ENCODE assay signal across 8 cellular contexts in the genomic region with DNA sequence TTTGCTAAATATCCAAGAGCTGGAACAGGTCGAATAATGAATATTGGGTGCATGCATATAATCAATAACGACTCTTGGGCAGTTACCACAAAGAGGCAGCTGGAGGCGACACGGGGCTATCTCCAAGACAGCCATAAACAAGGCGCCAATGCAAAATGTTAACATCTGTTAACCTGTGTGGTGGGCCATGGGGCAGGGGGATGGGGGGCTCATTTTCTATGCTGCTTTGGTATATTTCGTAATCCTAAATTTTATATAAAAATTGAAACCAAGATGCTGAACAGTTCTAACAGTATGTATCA. TPM values are rescaled to one million over a fixed set of nuclear protein-coding genes. Genes with fewer than 3 reads are reported as not detected.
DNase-seq lines count a peak whose midpoint lies in the region; ATAC-seq, FAIRE-seq and TF ChIP-seq lines count a peak whose summit lies in the region.

No MANE protein-coding gene starts in this region.

- H3K27ac Mint-ChIP-seq in activated CD8-positive, alpha-beta memory T cell treated with anti-CD3 and anti-CD28 coated beads, Interleukin-2, amount 10 ng/mL, durations not matched to agents 7 days and 5 days: peak overlapping the region; percentile 90
- H3K27ac Mint-ChIP-seq in activated CD8-positive, alpha-beta T cell treated with anti-CD3 and anti-CD28 coated beads for 36 hours: peak overlapping the region; percentile 98

- peak overlapping the region; percentile 93 for H3K4me3 Mint-ChIP-seq in activated CD8-positive, alpha-beta memory T cell treated with anti-CD3 and anti-CD28 coated beads, Interleukin-2, amount 10 ng/mL, durations not matched to agents 7 days and 5 days
- H3K4me3 Mint-ChIP-seq in activated CD8-positive, alpha-beta T cell treated with anti-CD3 and anti-CD28 coated beads for 36 hours: peak overlapping the region; percentile 86

- dilution Hi-C loops in keratinocyte (cut with MboI; ENCODE audit: extremely low pct_ligation_motif_present, low sequenced_read_pairs): no loop called here

- no peak for TF ChIP-seq CTCF in activated CD8-positive, alpha-beta T cell treated with anti-CD3 and anti-CD28 coated beads for 36 hours (IDR thresholded peaks at IDR 0.05)
- TF ChIP-seq CTCF in keratinocyte (optimal IDR thresholded peaks at IDR 0.05 in 1 of 3, IDR thresholded peaks at IDR 0.05 in 1 of 3, conservative IDR thresholded peaks at IDR 0.05 in 1 of 3; ENCODE audit: extremely low read depth in 1 of 3, insufficient read depth in 2 of 3, low read length in 3 of 3) (no peak), testis (IDR thresholded peaks at IDR 0.05) (no peak)

- no peak for DNase-seq in activated CD8-positive, alpha-beta memory T cell treated with anti-CD3 and anti-CD28 coated beads, Interleukin-2, amount 10 ng/mL, durations not matched to agents 7 days and 5 days
- no peak for DNase-seq in activated CD8-positive, alpha-beta memory T cell treated with anti-CD3 and anti-CD28 coated beads for 24 hours
- no peak for DNase-seq in activated CD8-positive, alpha-beta T cell treated with anti-CD3 and anti-CD28 coated beads for 36 hours
- DNase-seq in keratinocyte (ENCODE audit: low read depth, low spot score) (no peak), testis (no peak), kidney tubule cell (ENCODE audit: low spot score) (no peak)
- DNase-seq in central memory CD4-positive, alpha-beta T cell: no peak

- H3K36me3 Mint-ChIP-seq in activated CD8-positive, alpha-beta memory T cell treated with anti-CD3 and anti-CD28 coated beads, Interleukin-2, amount 10 ng/mL, durations not matched to agents 7 days and 5 days: peaks cover 16% of the 10 kb centered on the region
- peaks cover 20% of the 10 kb centered on the region for H3K36me3 Mint-ChIP-seq in activated CD8-positive, alpha-beta T cell treated with anti-CD3 and anti-CD28 coated beads for 36 hours (ENCODE audit: low read depth)

- H3K4me1 ChIP-seq in keratinocyte (ENCODE audit: control insufficient read depth, extremely low read depth, insufficient read depth, low read length) (peaks cover 48% of the 10 kb centered on the region), testis (peaks cover 37% of the 10 kb centered on the region)

- H3K4me3 ChIP-seq in keratinocyte (ENCODE audit: control insufficient read depth in 2 of 3, extremely low read depth in 1 of 3, insufficient read depth in 2 of 3, low read depth in 1 of 3, low read length in 3 of 3) (peak overlapping the region in 2 of 3 experiments; percentile 4 to 58), testis (peak overlapping the region; percentile 91 to 94)

- H2AFZ ChIP-seq in keratinocyte (ENCODE audit: control insufficient read depth, low read length): no peak overlapping the region

- CTCF ChIA-PET in activated CD8-positive, alpha-beta memory T cell treated with anti-CD3 and anti-CD28 coated beads, Interleukin-2, amount 10 ng/mL, durations not matched to agents 7 days and 5 days (lab: Charles Lee): interaction anchor here (1.1 to 2.7 kb wide), 7 partner anchors 9 to 122 kb away, joined by 3 to 15 read pairs (median 5); partner anchors contain the start of genes CLTB and FAF2
- CTCF ChIA-PET in activated CD8-positive, alpha-beta T cell treated with anti-CD3 and anti-CD28 coated beads for 36 hours (lab: Charles Lee): interaction anchor here (1.3 to 1.8 kb wide), 3 partner anchors 16 to 122 kb away, joined by 4 to 9 read pairs (median 6); partner anchors contain the start of gene CLTB

- H3K9me3 ChIP-seq in keratinocyte (ENCODE audit: control insufficient read depth, low read depth, low read length) (no peaks in the 10 kb centered on the region), testis (no peaks in the 10 kb centered on the region)

- POLR2A ChIA-PET in activated CD8-positive, alpha-beta T cell treated with anti-CD3 and anti-CD28 coated beads for 36 hours (lab: Charles Lee): interaction anchor here (1.1 to 3.8 kb wide), 3 partner anchors 10 to 166 kb away, joined by 3 to 16 read pairs (median 3); no protein-coding TSS in a partner anchor

- H3K9me3 Mint-ChIP-seq in activated CD8-positive, alpha-beta memory T cell treated with anti-CD3 and anti-CD28 coated beads, Interleukin-2, amount 10 ng/mL, durations not matched to agents 7 days and 5 days (ENCODE audit: low read depth): no peaks in the 10 kb centered on the region
- H3K9me3 Mint-ChIP-seq in activated CD8-positive, alpha-beta T cell treated with anti-CD3 and anti-CD28 coated beads for 36 hours: no peaks in the 10 kb centered on the region

- H4K20me1 ChIP-seq in keratinocyte (ENCODE audit: control insufficient read depth, extremely low read depth, insufficient read depth, low read length): no peaks in the 10 kb centered on the region

- peak overlapping the region; percentile 98 for H3K27ac ChIP-seq in keratinocyte (ENCODE audit: control insufficient read depth, insufficient read depth, low read length)
- peak overlapping the region; percentile 95 to 99 for H3K27ac ChIP-seq in testis

- no peaks in the 10 kb centered on the region for H3K27me3 Mint-ChIP-seq in activated CD8-positive, alpha-beta memory T cell treated with anti-CD3 and anti-CD28 coated beads, Interleukin-2, amount 10 ng/mL, durations not matched to agents 7 days and 5 days
- no peaks in the 10 kb centered on the region for H3K27me3 Mint-ChIP-seq in activated CD8-positive, alpha-beta T cell treated with anti-CD3 and anti-CD28 coated beads for 36 hours

- peak overlapping the region; percentile 97 for H3K9ac ChIP-seq in keratinocyte (ENCODE audit: control insufficient read depth, extremely low read depth, insufficient read depth, low read length)

- peaks cover 62% of the 10 kb centered on the region for H3K4me1 Mint-ChIP-seq in activated CD8-positive, alpha-beta memory T cell treated with anti-CD3 and anti-CD28 coated beads, Interleukin-2, amount 10 ng/mL, durations not matched to agents 7 days and 5 days
- H3K4me1 Mint-ChIP-seq in activated CD8-positive, alpha-beta T cell treated with anti-CD3 and anti-CD28 coated beads for 36 hours (ENCODE audit: low read depth): peaks cover 64% of the 10 kb centered on the region

- no peaks in the 10 kb centered on the region for H3K9me1 ChIP-seq in keratinocyte (ENCODE audit: control insufficient read depth, extremely low read depth, insufficient read depth, low read length)

- intact Hi-C loops in activated CD8-positive, alpha-beta T cell treated with anti-CD3 and anti-CD28 coated beads for 36 hours (cut with micrococcal nuclease): no loop called here
- intact Hi-C loops in testis (cut with DNase I; ENCODE audit: low total_unique reads): loop anchor here (10.0 kb wide), 1 partner anchor 124 kb away; the partner anchor contains the start of gene CLTB

- H3K36me3 ChIP-seq in keratinocyte (ENCODE audit: control insufficient read depth in 2 of 2, extremely low read depth in 1 of 2, insufficient read depth in 2 of 2, low read length in 2 of 2): peaks cover 0 to 2% of the 10 kb centered on the region in 2 experiments
- H3K36me3 ChIP-seq in testis (ENCODE audit: low read depth, missing control alignments): no peaks in the 10 kb centered on the region

- ATAC-seq in activated CD8-positive, alpha-beta memory T cell treated with anti-CD3 and anti-CD28 coated beads, Interleukin-2, amount 10 ng/mL, durations not matched to agents 7 days and 5 days: no peak
- ATAC-seq in activated CD8-positive, alpha-beta T cell treated with anti-CD3 and anti-CD28 coated beads for 36 hours: no peak
- no peak for ATAC-seq in HG03108 (IDR thresholded peaks at IDR 0.05; ENCODE audit: unreplicated experiment)

- TF ChIP-seq POLR2A in testis (IDR thresholded peaks at IDR 0.05): no peak

- 27 to 34% methylated on average over 6 of the region's 6 CpGs for WGBS in testis, 2 donors

- peak overlapping the region; percentile 95 for H3K4me2 ChIP-seq in keratinocyte (ENCODE audit: control insufficient read depth, extremely low read depth, insufficient read depth, low read depth, low read length)

- no peak for FAIRE-seq in keratinocyte (lab: Jason Lieb, UNC)

- H3K79me2 ChIP-seq in keratinocyte (ENCODE audit: control insufficient read depth, insufficient read depth, low read length): peaks cover 29% of the 10 kb centered on the region

- H3K27me3 ChIP-seq in keratinocyte (ENCODE audit: control insufficient read depth, extremely low read depth, insufficient read depth, low read length) (no peaks in the 10 kb centered on the region), testis (no peaks in the 10 kb centered on the region)

RNA-seq across cellular contexts. Expression of gene RNF44, which starts 1.3 kb away (rescaled TPM):
- total RNA-seq in activated CD8-positive, alpha-beta memory T cell treated with anti-CD3 and anti-CD28 coated beads, Interleukin-2, amount 10 ng/mL, durations not matched to agents 7 days and 5 days: 100 to 1,000 TPM in 1 of 2 experiments, 10 to 100 TPM in 1; 96.5 to 111 TPM
- total RNA-seq in activated CD8-positive, alpha-beta T cell treated with anti-CD3 and anti-CD28 coated beads for 36 hours: 10 to 100 TPM; 55.3 to 62.7 TPM
- polyA plus RNA-seq in keratinocyte (5.3 to 9.9 TPM (median 6.4 TPM) in 3 replicates), testis (ENCODE audit: insufficient read depth, low read depth, low replicate concordance) (60.1 TPM)
- polyA plus RNA-seq in keratinocyte (2011; ENCODE audit: low read depth): 7.6 TPM
- polyA plus RNA-seq in keratinocyte (2011; cell fraction: cytosol; rRNA removed): 5.5 and 10.2 TPM in 2 replicates
- 35.9 and 49.7 TPM in 2 replicates for polyA plus RNA-seq in keratinocyte (2011; cell fraction: nucleus; rRNA removed)
- polyA plus RNA-seq in keratinocyte (2012; ENCODE audit: low replicate concordance): 18.2 and 30.0 TPM in 2 replicates
- polyA minus RNA-seq in keratinocyte: 5.0 to 16.2 TPM (median 7.2 TPM) in 3 replicates
- 28.8 TPM for polyA minus RNA-seq in keratinocyte (2011; cell fraction: cytosol; rRNA and poly(A)+ RNA removed)
- 15.8 and 17.5 TPM in 2 replicates for polyA minus RNA-seq in keratinocyte (2011; cell fraction: nucleus; rRNA and poly(A)+ RNA removed)
- 10 to 100 TPM; 57.2 to 64.7 TPM for total RNA-seq in testis

RNA-seq across cellular contexts. Expression of gene CDHR2, which starts 10.7 kb away (rescaled TPM):
- total RNA-seq in activated CD8-positive, alpha-beta memory T cell treated with anti-CD3 and anti-CD28 coated beads, Interleukin-2, amount 10 ng/mL, durations not matched to agents 7 days and 5 days: 1 to 10 TPM in 1 of 2 experiments, under 1 TPM in 1; 0.56 to 1.6 TPM
- under 1 TPM; 0.23 to 0.47 TPM for total RNA-seq in activated CD8-positive, alpha-beta T cell treated with anti-CD3 and anti-CD28 coated beads for 36 hours
- polyA plus RNA-seq in keratinocyte: 0.01 TPM in 2 of 3 replicates, not detected in the other
- not detected for polyA plus RNA-seq in keratinocyte (2011; ENCODE audit: low read depth)
- not detected in 2 replicates for polyA plus RNA-seq in keratinocyte (2011; cell fraction: cytosol; rRNA removed)
- 0.03 TPM in 1 of 2 replicates, not detected in the other for polyA plus RNA-seq in keratinocyte (2011; cell fraction: nucleus; rRNA removed)
- polyA plus RNA-seq in keratinocyte (2012; ENCODE audit: low replicate concordance): 0.24 TPM in 1 of 2 replicates, not detected in the other
- 0.07 TPM in 1 of 3 replicates, not detected in the others for polyA minus RNA-seq in keratinocyte
- not detected for polyA minus RNA-seq in keratinocyte (2011; cell fraction: cytosol; rRNA and poly(A)+ RNA removed)
- polyA minus RNA-seq in keratinocyte (2011; cell fraction: nucleus; rRNA and poly(A)+ RNA removed): not detected in 2 replicates
- 10 to 100 TPM; 32.0 to 60.5 TPM for total RNA-seq in testis
- 39.8 TPM for polyA plus RNA-seq in testis (ENCODE audit: insufficient read depth, low read depth, low replicate concordance)

Comparison
In these comparisons a context has a peak if more than half of its experiments do, and no peak if none do; other contexts are left out.
1. RNA of gene CDHR2, which starts 10.7 kb away (total RNA-seq): 32.0 to 60.5 TPM in testis; 0.56 to 1.6 TPM in activated CD8-positive, alpha-beta memory T cell treated with anti-CD3 and anti-CD28 coated beads, Interleukin-2, amount 10 ng/mL, durations not matched to agents 7 days and 5 days and 0.23 to 0.47 TPM in activated CD8-positive, alpha-beta T cell treated with anti-CD3 and anti-CD28 coated beads for 36 hours; every median in the first group is over 10 times any median in the second.